Comparison of ENCODE assay signal across 1 cellular context in genomic region chr4:6509587-6509986, GRCh38.
TF ChIP-seq lines count a peak whose summit lies in the region.

No MANE protein-coding gene starts in this region.

TF ChIP-seq in GM23338, 12 proteins besides CTCF, POLR2A, EP300 and RAD21 (continued from another document):
- TF ChIP-seq ZNF462 (CRISPR knock-in tag; IDR thresholded peaks at IDR 0.05): no peak
- TF ChIP-seq STAT1 (IDR thresholded peaks at IDR 0.05; ENCODE audit: unreplicated experiment): no peak
- TF ChIP-seq NANOG (IDR thresholded peaks at IDR 0.05; ENCODE audit: borderline replicate concordance): no peak
- no peak for TF ChIP-seq EZH2phosphoT487 (IDR thresholded peaks at IDR 0.05; ENCODE audit: unreplicated experiment)
